Comparison of ENCODE assay signal across 1 cellular context in the genomic region with DNA sequence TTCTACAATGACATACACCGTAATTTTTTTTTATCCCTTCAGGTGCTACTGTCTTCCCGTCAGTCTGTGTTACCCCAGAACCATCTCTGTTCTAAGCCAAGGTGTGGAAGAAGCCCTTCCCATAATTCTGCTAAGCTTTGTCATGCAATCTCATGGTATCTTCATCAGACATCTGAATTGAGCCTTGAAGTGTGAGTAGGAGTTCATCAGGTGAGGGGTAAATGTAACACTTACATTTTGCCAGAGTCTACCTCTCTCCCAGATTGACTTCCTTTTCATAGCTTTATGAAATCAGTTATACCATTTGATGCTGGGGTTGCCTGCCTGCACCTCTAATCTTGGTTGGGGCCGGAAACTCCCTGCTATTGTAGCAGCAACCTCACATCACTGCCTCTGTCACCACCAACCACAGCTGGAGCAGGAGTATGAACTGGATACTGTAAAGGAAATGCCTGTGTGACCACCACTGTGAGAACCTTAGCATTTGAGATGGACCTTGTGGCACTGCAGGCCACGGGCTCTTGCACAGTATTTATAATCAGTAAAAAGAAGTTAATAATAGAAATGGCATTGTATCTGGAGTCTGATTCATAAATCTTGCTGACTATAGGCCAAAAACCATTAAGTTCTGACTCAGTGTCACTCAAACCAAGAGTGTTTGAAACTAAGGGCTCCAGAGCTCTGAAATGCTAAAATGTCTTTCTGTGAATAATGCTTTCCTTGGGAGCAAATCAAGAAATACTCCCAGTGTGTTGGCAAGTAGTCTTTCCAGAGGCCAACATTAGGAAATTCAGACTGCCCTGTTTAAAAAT.
TF ChIP-seq lines count a peak whose summit lies in the region.

No MANE protein-coding gene starts in this region.

TF ChIP-seq in HepG2, 621 proteins besides CTCF, POLR2A, EP300 and RAD21 (continued from another document):
- TF ChIP-seq, protein P1, sequence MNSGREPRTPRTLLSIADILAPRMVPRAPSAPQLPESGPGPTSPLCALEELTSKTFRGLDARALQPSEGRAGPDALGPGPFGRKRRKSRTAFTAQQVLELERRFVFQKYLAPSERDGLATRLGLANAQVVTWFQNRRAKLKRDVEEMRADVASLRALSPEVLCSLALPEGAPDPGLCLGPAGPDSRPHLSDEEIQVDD (CRISPR knock-in tag; IDR thresholded peaks at IDR 0.05; ENCODE audit: borderline replicate concordance), result no peak
- no peak for TF ChIP-seq ZNF256 (CRISPR knock-in tag; conservative IDR thresholded peaks at IDR 0.05)
- TF ChIP-seq, protein P2, sequence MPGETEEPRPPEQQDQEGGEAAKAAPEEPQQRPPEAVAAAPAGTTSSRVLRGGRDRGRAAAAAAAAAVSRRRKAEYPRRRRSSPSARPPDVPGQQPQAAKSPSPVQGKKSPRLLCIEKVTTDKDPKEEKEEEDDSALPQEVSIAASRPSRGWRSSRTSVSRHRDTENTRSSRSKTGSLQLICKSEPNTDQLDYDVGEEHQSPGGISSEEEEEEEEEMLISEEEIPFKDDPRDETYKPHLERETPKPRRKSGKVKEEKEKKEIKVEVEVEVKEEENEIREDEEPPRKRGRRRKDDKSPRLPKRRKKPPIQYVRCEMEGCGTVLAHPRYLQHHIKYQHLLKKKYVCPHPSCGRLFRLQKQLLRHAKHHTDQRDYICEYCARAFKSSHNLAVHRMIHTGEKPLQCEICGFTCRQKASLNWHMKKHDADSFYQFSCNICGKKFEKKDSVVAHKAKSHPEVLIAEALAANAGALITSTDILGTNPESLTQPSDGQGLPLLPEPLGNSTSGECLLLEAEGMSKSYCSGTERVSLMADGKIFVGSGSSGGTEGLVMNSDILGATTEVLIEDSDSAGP (CRISPR knock-in tag; IDR thresholded peaks at IDR 0.05; ENCODE audit: borderline replicate concordance), result no peak
- no peak for TF ChIP-seq NFRKB (IDR thresholded peaks at IDR 0.05)
- TF ChIP-seq GABPB1 (CRISPR knock-in tag; IDR thresholded peaks at IDR 0.05), result no peak
- no peak for TF ChIP-seq NCOR1 (IDR thresholded peaks at IDR 0.05; ENCODE audit: borderline replicate concordance, low read length)
- no peak for TF ChIP-seq ZNF550 (CRISPR knock-in tag; IDR thresholded peaks at IDR 0.05; ENCODE audit: borderline replicate concordance)
- no peak for TF ChIP-seq KDM2A (CRISPR knock-in tag; IDR thresholded peaks at IDR 0.05; ENCODE audit: borderline replicate concordance, low read depth)
- TF ChIP-seq ZNF441 (CRISPR knock-in tag; IDR thresholded peaks at IDR 0.05; ENCODE audit: borderline replicate concordance), result no peak
- TF ChIP-seq ETV5 (CRISPR knock-in tag; IDR thresholded peaks at IDR 0.05; ENCODE audit: borderline replicate concordance), result no peak
- no peak for TF ChIP-seq NFKBIZ (CRISPR knock-in tag; IDR thresholded peaks at IDR 0.05)
